In genomic region chr15:90402806-90403205, GRCh38 we compare ENCODE assay signal across 9 cellular contexts. TPM values are rescaled to one million over a fixed set of nuclear protein-coding genes. Genes with fewer than 3 reads are reported as not detected.
DNase-seq lines count a peak whose midpoint lies in the region; ATAC-seq and TF ChIP-seq lines count a peak whose summit lies in the region.
"Had no signal": no experiment of that assay in that cellular context is flagged by ENCODE, and none has a peak within 500 bp of the region (broad histone marks: within the 10 kb centered on the region; RNA-seq: fewer than 3 reads in every experiment).

No MANE protein-coding gene starts in this region.

- BruUV-seq in A673 (replicated peaks; lab: Mats Ljungman, UMichigan) (no TSS peak), PC-9 (replicated peaks; lab: Mats Ljungman, UMichigan) (no TSS peak)

- H3K9me3 ChIP-seq in A673 (ENCODE audit: low read depth, low read length, poor library complexity, severe bottlenecking) (no peaks in the 10 kb centered on the region), PC-9 (ENCODE audit: insufficient read depth, low read depth) (no peaks in the 10 kb centered on the region), parathyroid adenoma (ENCODE audit: control insufficient read depth, low read length) (no peaks in the 10 kb centered on the region)

- peaks cover 76% of the 10 kb centered on the region for H3K4me1 Mint-ChIP-seq in activated T-cell treated with anti-CD3 and anti-CD28 coated beads, Interleukin-2, amount 50 U/mL, for 4 hours (ENCODE audit: low read depth)

- H3F3A ChIP-seq in PC-9 (ENCODE audit: insufficient read depth, low read depth) = peaks cover 50% of the 10 kb centered on the region

- TF ChIP-seq CTCF in A673 (conservative IDR thresholded peaks at IDR 0.05; ENCODE audit: low read depth, low read length) = no peak
- TF ChIP-seq CTCF in PC-9 (conservative IDR thresholded peaks at IDR 0.05) = no peak
- no peak for TF ChIP-seq CTCF in parathyroid adenoma (IDR thresholded peaks at IDR 0.05)

- H3K79me2 ChIP-seq in PC-9 (ENCODE audit: low read depth) (peaks cover 94% of the 10 kb centered on the region), parathyroid adenoma (peaks cover 44% of the 10 kb centered on the region)

- POLR2A ChIA-PET in A673 (lab: Charles Lee; ENCODE audit: low non-redundant PET) (no interaction called here), PC-9 (lab: Charles Lee; ENCODE audit: unreplicated experiment) (interaction anchor here (1.0 kb wide), 1 partner anchor 15 kb away, joined by 9 read pairs; the partner anchor contains the start of gene IQGAP1)

- no peaks in the 10 kb centered on the region for H3K36me3 ChIP-seq in A673 (ENCODE audit: insufficient read depth, low read length, poor library complexity, severe bottlenecking)
- H3K36me3 ChIP-seq in PC-9 (ENCODE audit: low read depth) = peaks cover 8% of the 10 kb centered on the region
- H3K36me3 ChIP-seq in parathyroid adenoma (ENCODE audit: control insufficient read depth, insufficient read depth, low read length) = no peaks in the 10 kb centered on the region

- H3K4me1 ChIP-seq in A673 (ENCODE audit: insufficient read depth, low read length, poor library complexity, severe bottlenecking) (peaks cover 68% of the 10 kb centered on the region), PC-9 (replicated peaks; ENCODE audit: insufficient read depth) (peaks cover 78% of the 10 kb centered on the region), parathyroid adenoma (peaks cover 12% of the 10 kb centered on the region)

- DNase-seq in A673 (ENCODE audit: low spot score) (no peak), PC-9 (no peak), epithelial cell of prostate (ENCODE audit: low read depth, low spot score) (no peak), T-helper 1 cell (no peak), DMS 273 treated with DMSO at 0.1 percent for 48 hours (lab: John Stamatoyannopoulos, UW) (no peak)
- DNase-seq in activated T-cell treated with anti-CD3 and anti-CD28 coated beads, Interleukin-2, amount 50 U/mL, for 4 hours = no peak

- H3K4me3 ChIP-seq in A673 (ENCODE audit: low read depth, low read length, poor library complexity, severe bottlenecking) = no peak overlapping the region
- no peak overlapping the region for H3K4me3 ChIP-seq in PC-9
- no peak overlapping the region for H3K4me3 ChIP-seq in parathyroid adenoma (ENCODE audit: low read depth, low read length)
- H3K4me3 ChIP-seq: BLaER1 had no signal

- no peak overlapping the region for H3K4me3 Mint-ChIP-seq in activated T-cell treated with anti-CD3 and anti-CD28 coated beads, Interleukin-2, amount 50 U/mL, for 4 hours

- H3K27me3 ChIP-seq in A673 (replicated peaks; ENCODE audit: insufficient read depth, low read depth, low read length, poor library complexity) (no peaks in the 10 kb centered on the region), PC-9 (ENCODE audit: insufficient read depth, low read depth) (no peaks in the 10 kb centered on the region), parathyroid adenoma (ENCODE audit: control insufficient read depth, insufficient read depth, low read length) (no peaks in the 10 kb centered on the region)
- H3K27me3 ChIP-seq: BLaER1 had no signal

- no peaks in the 10 kb centered on the region for H3K27me3 Mint-ChIP-seq in activated T-cell treated with anti-CD3 and anti-CD28 coated beads, Interleukin-2, amount 50 U/mL, for 4 hours (ENCODE audit: low read depth)

- peaks cover 8% of the 10 kb centered on the region; the same call in 1 of the 2 replicates for H4K20me1 ChIP-seq in PC-9 (ENCODE audit: insufficient read depth)

- no peak overlapping the region for H3K9ac ChIP-seq in parathyroid adenoma
- H3K9ac ChIP-seq: BLaER1 had no signal

- peaks cover 12% of the 10 kb centered on the region for H3K36me3 Mint-ChIP-seq in activated T-cell treated with anti-CD3 and anti-CD28 coated beads, Interleukin-2, amount 50 U/mL, for 4 hours (ENCODE audit: insufficient read depth)

- H3K4me2 ChIP-seq in PC-9 (peak overlapping the region; percentile 79), parathyroid adenoma (ENCODE audit: low read length) (no peak overlapping the region)

- H3K27ac ChIP-seq in A673 (ENCODE audit: low read depth, low read length, poor library complexity, severe bottlenecking) (peak overlapping the region; percentile 65), PC-9 (peak overlapping the region; percentile 88), epithelial cell of prostate (peak overlapping the region; percentile 84), parathyroid adenoma (peak overlapping the region; percentile 94)
- H3K27ac ChIP-seq: BLaER1 had no signal

- H3K9me2 ChIP-seq in PC-9 (ENCODE audit: insufficient read depth) = no peaks in the 10 kb centered on the region

- ATAC-seq in HG02763 (IDR thresholded peaks at IDR 0.05; ENCODE audit: unreplicated experiment) = no peak
- ATAC-seq in activated T-cell treated with anti-CD3 and anti-CD28 coated beads, Interleukin-2, amount 50 U/mL, for 4 hours = no peak

- CTCF ChIA-PET in A673 (lab: Charles Lee) (interaction anchor here (1.3 kb wide), 1 partner anchor 40 kb away, joined by 4 read pairs; no protein-coding TSS in a partner anchor), PC-9 (lab: Charles Lee) (no interaction called here)

- no peaks in the 10 kb centered on the region for H3K9me3 Mint-ChIP-seq in activated T-cell treated with anti-CD3 and anti-CD28 coated beads, Interleukin-2, amount 50 U/mL, for 4 hours

- H2AFZ ChIP-seq in PC-9 (no peak overlapping the region), parathyroid adenoma (no peak overlapping the region)

- intact Hi-C loops in A673 (cut with micrococcal nuclease; ENCODE audit: unreplicated experiment) = no loop called here
- intact Hi-C loops in PC-9 (cut with micrococcal nuclease; ENCODE audit: unreplicated experiment) = loop anchor here (1.0 to 5.0 kb wide), 4 partner anchors 10 to 81 kb away; no protein-coding TSS in a partner anchor

RNA-seq across cellular contexts. Expression of gene IQGAP1, which starts 14.8 kb away (rescaled TPM):
- total RNA-seq in A673 (2021) = 115 and 119 TPM in 2 replicates
- total RNA-seq in PC-9 (2021) = 113 and 164 TPM in 2 replicates
- total RNA-seq in activated T-cell treated with anti-CD3 and anti-CD28 coated beads, Interleukin-2, amount 50 U/mL, for 4 hours = 10 to 100 TPM; 83.1 to 96.0 (median 91.4) TPM

RNA-seq across cellular contexts. Expression of gene ZNF774, which starts 50.7 kb away (rescaled TPM):
- total RNA-seq in A673 (2021) (1.5 and 5.4 TPM in 2 replicates), PC-9 (2021) (6.2 and 6.3 TPM in 2 replicates)
- 1 to 10 TPM in 2 of 3 donors, under 1 TPM in 1; 0.46 to 1.2 (median 1.0) TPM for total RNA-seq in activated T-cell treated with anti-CD3 and anti-CD28 coated beads, Interleukin-2, amount 50 U/mL, for 4 hours
